In the genomic region with DNA sequence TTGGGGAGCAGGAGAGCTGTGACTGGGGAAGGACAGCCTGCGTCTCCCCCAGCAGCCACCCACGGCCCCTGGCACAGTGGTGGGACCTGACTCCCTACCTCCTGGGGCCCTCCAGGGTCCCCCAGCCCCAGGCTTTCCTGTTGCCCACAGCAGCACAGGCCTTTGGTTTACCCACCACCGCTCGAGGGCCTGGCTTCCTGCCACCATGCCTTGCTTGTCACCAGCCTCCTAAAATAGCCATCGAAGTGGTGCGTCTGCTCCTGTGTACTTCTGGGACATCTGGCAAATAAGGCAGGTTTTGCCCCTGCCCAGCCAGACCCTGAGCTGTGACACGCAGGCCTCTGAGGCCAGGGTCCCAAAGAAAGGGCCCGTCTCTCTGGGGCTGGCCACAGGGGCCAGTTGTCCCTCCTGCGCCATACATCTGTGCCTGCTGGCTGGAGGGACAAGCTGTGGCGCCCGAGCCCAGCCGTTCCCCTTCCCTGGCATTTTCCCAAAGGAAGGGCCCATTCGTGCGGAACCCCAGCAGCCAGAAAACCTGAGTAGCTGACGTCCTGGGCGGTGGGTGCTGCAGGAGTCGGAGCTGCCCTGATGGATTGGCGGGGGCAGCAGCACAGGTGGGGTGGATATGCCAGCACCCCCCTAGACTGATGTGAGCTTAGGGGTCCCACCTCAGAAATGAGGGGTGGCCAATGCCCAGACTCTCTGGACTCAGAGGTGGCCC, we compare ENCODE assay signal across 19 cellular contexts. TPM values are rescaled to one million over a fixed set of nuclear protein-coding genes. Genes with fewer than 3 reads are reported as not detected.
DNase-seq lines count a peak whose midpoint lies in the region; ATAC-seq and TF ChIP-seq lines count a peak whose summit lies in the region.
"Had no signal": no experiment of that assay in that cellular context is flagged by ENCODE, and none has a peak within 500 bp of the region (broad histone marks: within the 10 kb centered on the region; RNA-seq: fewer than 3 reads in every experiment).

No MANE protein-coding gene starts in this region.

- 40 to 55% methylated on average over 18 of the region's 18 CpGs for WGBS in heart right ventricle, 2 donors
- WGBS in upper lobe of left lung, 2 donors = 63 to 67% methylated on average over 7 to 13 of the region's 18 CpGs

- in situ Hi-C loops in Panc1 (cut with HindIII; ENCODE audit: low pct_unique_long_range_greater_than_20kb, low sequenced_read_pairs) = no loop called here

- H3K4me1 ChIP-seq in Panc1 (ENCODE audit: control insufficient read depth, insufficient read depth, low read length) (peaks cover 41% of the 10 kb centered on the region), heart right ventricle (peaks cover 4 to 27% (median 17%) of the 10 kb centered on the region in 9 donors), upper lobe of left lung (peaks cover 7 to 32% (median 23%) of the 10 kb centered on the region in 4 donors)

- ATAC-seq in Panc1 (no peak), heart right ventricle (peak; percentile 53 to 81 (median 72)), upper lobe of left lung (ENCODE audit: low FRiP score in 2 of 2) (no peak), GM18498 (IDR thresholded peaks at IDR 0.05; ENCODE audit: unreplicated experiment) (no peak)
- ATAC-seq: GM23338 had no signal

- H3K27ac ChIP-seq in Panc1 (ENCODE audit: low read length) = 0 out of 2 replicates have a peak overlapping the region, but pooled peaks have one; percentile 32
- H3K27ac ChIP-seq in heart right ventricle = peak overlapping the region in 9 of 10 donors; percentile 31 to 79 (median 70)
- H3K27ac ChIP-seq in upper lobe of left lung = no peak overlapping the region
- H3K27ac ChIP-seq: thoracic aorta had no signal

- no peak for TF ChIP-seq EP300 in upper lobe of left lung (IDR thresholded peaks at IDR 0.05)

- CTCF ChIA-PET in Panc1 (lab: Charles Lee) = no interaction called here

- no peak overlapping the region for H3K4me3 ChIP-seq in Panc1 (ENCODE audit: low read depth in 2 of 2, low read length in 2 of 2)
- H3K4me3 ChIP-seq in heart right ventricle = peak overlapping the region in 3 of 10 donors; percentile 5 to 31 (median 24)
- H3K4me3 ChIP-seq in upper lobe of left lung = no peak overlapping the region
- H3K4me3 ChIP-seq: GM23338, Peyer's patch, thoracic aorta had no signal

- intact Hi-C loops in Panc1 (cut with micrococcal nuclease; ENCODE audit: unreplicated experiment) (no loop called here), heart right ventricle (cut with DNase I) (no loop called here)

- H3K36me3 ChIP-seq in Panc1 (ENCODE audit: control insufficient read depth, insufficient read depth, low read length) = no peaks in the 10 kb centered on the region
- H3K36me3 ChIP-seq in heart right ventricle = no peaks in the 10 kb centered on the region
- H3K36me3 ChIP-seq in upper lobe of left lung = no peaks in the 10 kb centered on the region
- H3K36me3 ChIP-seq: thoracic aorta had no signal

- DNase-seq in SHP77 (lab: John Stamatoyannopoulos, UW) = peak; percentile 32
- DNase-seq in SHP77 treated with DMSO at 0.1 percent for 48 hours (lab: John Stamatoyannopoulos, UW) = no peak
- no peak for DNase-seq in Panc1 (ENCODE audit: low read depth, low spot score)
- peak; percentile 79 to 81 for DNase-seq in heart right ventricle
- DNase-seq in upper lobe of left lung = peak; percentile 83 to 86
- DNase-seq in GM10266 (ENCODE audit: extremely low spot score) = no peak
- DNase-seq in germinal center (ENCODE audit: low spot score) = no peak
- DNase-seq: ACHN; activated CD4-positive, alpha-beta T cell treated with anti-CD3 and anti-CD28 coated beads, Interleukin-2, amount 10 ng/mL, durations not matched to agents 24 days and 14 days; activated naive CD8-positive, alpha-beta T cell treated with anti-CD3 and anti-CD28 coated beads for 36 hours; activated T-cell treated with anti-CD3 and anti-CD28 coated beads, Interleukin-2, amount 50 U/mL, for 1 hour; Caco-2; central memory CD4-positive, alpha-beta T cell; mesenchymal stem cell; NCI-H1048 had no signal

- POLR2A ChIA-PET in Panc1 (lab: Charles Lee) = no interaction called here

- no peak for TF ChIP-seq CTCF in Panc1 (IDR thresholded peaks at IDR 0.05)
- no peak for TF ChIP-seq CTCF in heart right ventricle (IDR thresholded peaks at IDR 0.05)
- no peak for TF ChIP-seq CTCF in upper lobe of left lung (IDR thresholded peaks at IDR 0.05)
- TF ChIP-seq CTCF in GM10266 (IDR thresholded peaks at IDR 0.05; ENCODE audit: control insufficient read depth, insufficient read depth, low read depth, missing control alignments) = no peak

- H3K9me3 ChIP-seq in Panc1 (ENCODE audit: control insufficient read depth, insufficient read depth, low read depth, low read length) (no peaks in the 10 kb centered on the region), heart right ventricle (no peaks in the 10 kb centered on the region), upper lobe of left lung (no peaks in the 10 kb centered on the region)
- H3K9me3 ChIP-seq: Caco-2, Peyer's patch, thoracic aorta had no signal

- H3K27me3 ChIP-seq in Panc1 (ENCODE audit: control insufficient read depth, insufficient read depth, low read length) (no peaks in the 10 kb centered on the region), heart right ventricle (peaks cover 0 to 11% (median 0%) of the 10 kb centered on the region in 7 donors), upper lobe of left lung (no peaks in the 10 kb centered on the region)
- H3K27me3 ChIP-seq: Peyer's patch had no signal

- no TSS peak for BruUV-seq in Panc1 (replicated peaks; lab: Mats Ljungman, UMichigan)

- TF ChIP-seq POLR2A in upper lobe of left lung (IDR thresholded peaks at IDR 0.05) = no peak

RNA-seq across cellular contexts. Expression of gene PHLDA2, which starts 14.6 kb away (rescaled TPM):
- total RNA-seq in Panc1 (2021; ENCODE audit: unreplicated experiment) = 195 TPM
- polyA plus RNA-seq in Panc1 (2012; ENCODE audit: insufficient read length) = 286 TPM
- 1 to 10 TPM in 3 of 10 donors, under 1 TPM in 6, not detected in 1; 0.39 to 2.8 (median 0.80) TPM for total RNA-seq in heart right ventricle
- polyA plus RNA-seq in heart right ventricle = 10 to 100 TPM in 1 of 2 donors, 1 to 10 TPM in 1; 1.6 to 14.2 TPM
- total RNA-seq in upper lobe of left lung = 10 to 100 TPM in 4 of 6 donors, 1 to 10 TPM in 1, not detected in 1; 8.6 to 38.9 (median 21.0) TPM

RNA-seq across cellular contexts. Expression of gene CDKN1C, which starts 29.1 kb away (rescaled TPM):
- total RNA-seq in Panc1 (2021; ENCODE audit: unreplicated experiment) = 4.6 TPM
- polyA plus RNA-seq in Panc1 (2012; ENCODE audit: insufficient read length) = 10.9 TPM
- 10 to 100 TPM; 16.9 to 48.0 (median 25.4) TPM for total RNA-seq in heart right ventricle
- 10 to 100 TPM; 50.3 to 55.3 TPM for polyA plus RNA-seq in heart right ventricle
- total RNA-seq in upper lobe of left lung = 10 to 100 TPM; 23.4 to 71.9 (median 33.6) TPM

Comparison
In these comparisons a context has a peak if more than half of its experiments do, and no peak if none do; other contexts are left out.
1. DNase-seq: peak in SHP77 (2 of 2), heart right ventricle (2 of 2) and upper lobe of left lung (2 of 2); none in SHP77 treated with DMSO at 0.1 percent for 48 hours (single experiment), Panc1 (single experiment), GM10266 (single experiment) and germinal center (single experiment).
2. ATAC-seq: peak in heart right ventricle (8 of 8); none in Panc1 (single experiment), upper lobe of left lung (0 of 2) and GM18498 (single experiment).
3. H3K27ac ChIP-seq: peak in Panc1 (single experiment) and heart right ventricle (9 of 10); none in upper lobe of left lung (0 of 4).